1 cellular context compared by ENCODE assay signal in genomic region chr5:175556794-175557193, GRCh38.
TF ChIP-seq lines count a peak whose summit lies in the region.

No MANE protein-coding gene starts in this region.

TF ChIP-seq in H1, 55 proteins besides CTCF, POLR2A, EP300 and RAD21:
- no peak for TF ChIP-seq KDM1A (IDR thresholded peaks at IDR 0.05; ENCODE audit: borderline replicate concordance, low read length)
- TF ChIP-seq PHF8 (conservative IDR thresholded peaks at IDR 0.05; ENCODE audit: low read depth, low read length) = no peak
- no peak for TF ChIP-seq BACH1 (IDR thresholded peaks at IDR 0.05; ENCODE audit: low read length)
- no peak for TF ChIP-seq RXRA (IDR thresholded peaks at IDR 0.05; ENCODE audit: insufficient read depth, low read depth, low read length)
- no peak for TF ChIP-seq SAP30 (IDR thresholded peaks at IDR 0.05; ENCODE audit: insufficient read depth, insufficient replicate concordance, low read length)
- TF ChIP-seq SP2 (IDR thresholded peaks at IDR 0.05; ENCODE audit: low read length) = no peak
- TF ChIP-seq RNF2 (IDR thresholded peaks at IDR 0.05; ENCODE audit: borderline replicate concordance, low read depth, low read length, missing control alignments, poor library complexity, severe bottlenecking) = no peak
- no peak for TF ChIP-seq BCL11A (IDR thresholded peaks at IDR 0.05; ENCODE audit: low read depth in 2 of 2, low read length in 2 of 2)
- TF ChIP-seq KDM4A (IDR thresholded peaks at IDR 0.05; ENCODE audit: low read depth, low read length, severe bottlenecking) = no peak
- TF ChIP-seq SIRT6 (IDR thresholded peaks at IDR 0.05; ENCODE audit: low read length) = no peak
- no peak for TF ChIP-seq SP4 (IDR thresholded peaks at IDR 0.05; ENCODE audit: low read length)
- TF ChIP-seq CHD1 (IDR thresholded peaks at IDR 0.05; ENCODE audit: low read depth, low read length) = no peak
- no peak for TF ChIP-seq E2F6 (IDR thresholded peaks at IDR 0.05)
- TF ChIP-seq TAF1 (IDR thresholded peaks at IDR 0.05; ENCODE audit: low read depth, low read length) = no peak
TF ChIP-seq in H1: peak in this region for 0.
